9 cellular contexts compared by ENCODE assay signal in genomic region chr15:90214553-90215205, GRCh38. TPM values are rescaled to one million over a fixed set of nuclear protein-coding genes. Genes with fewer than 3 reads are reported as not detected.
DNase-seq lines count a peak whose midpoint lies in the region; ATAC-seq, FAIRE-seq and TF ChIP-seq lines count a peak whose summit lies in the region.
"Had no signal": no experiment of that assay in that cellular context is flagged by ENCODE, and none has a peak within 500 bp of the region (broad histone marks: within the 10 kb centered on the region; RNA-seq: fewer than 3 reads in every experiment).

No MANE protein-coding gene starts in this region.

- 90% methylated on average over 7 of the region's 8 CpGs for WGBS in hepatocyte (ENCODE audit: low lambda C conversion rate, missing lambda C conversion rate)

- H3K9me2 ChIP-seq in hepatocyte (replicated peaks; ENCODE audit: insufficient read depth) = no peaks in the 10 kb centered on the region

- POLR2A ChIA-PET in A673 (lab: Charles Lee; ENCODE audit: low non-redundant PET) = interaction anchor here (0.7 kb wide), 1 partner anchor 626 kb away, joined by 9 read pairs; no protein-coding TSS in a partner anchor

- H3K36me3 ChIP-seq in A673 (ENCODE audit: insufficient read depth, low read length, poor library complexity, severe bottlenecking) (no peaks in the 10 kb centered on the region), hepatocyte (replicated peaks; ENCODE audit: insufficient read depth, low read depth) (no peaks in the 10 kb centered on the region)

- H3K27ac ChIP-seq in A673 (ENCODE audit: low read depth, low read length, poor library complexity, severe bottlenecking) (no peak overlapping the region), hepatocyte (peak overlapping the region; percentile 90)

- no peak overlapping the region for H2AFZ ChIP-seq in hepatocyte

- H3K4me2 ChIP-seq in hepatocyte = no peak overlapping the region

- H3K27me3 ChIP-seq in A673 (replicated peaks; ENCODE audit: insufficient read depth, low read depth, low read length, poor library complexity) (no peaks in the 10 kb centered on the region), hepatocyte (no peaks in the 10 kb centered on the region)

- peaks cover 31% of the 10 kb centered on the region for H3K4me1 ChIP-seq in A673 (ENCODE audit: insufficient read depth, low read length, poor library complexity, severe bottlenecking)
- H3K4me1 ChIP-seq in hepatocyte (ENCODE audit: insufficient read depth) = peaks cover 27% of the 10 kb centered on the region

- peaks cover 61% of the 10 kb centered on the region for H3K79me2 ChIP-seq in hepatocyte

- BruUV-seq in A673 (replicated peaks; lab: Mats Ljungman, UMichigan) = no TSS peak

- intact Hi-C loops in A673 (cut with micrococcal nuclease; ENCODE audit: unreplicated experiment) = no loop called here

- CTCF ChIA-PET in A673 (lab: Charles Lee) = interaction anchor here (0.6 to 0.7 kb wide), 3 partner anchors 10 to 27 kb away, joined by 3 to 4 read pairs (median 3); no protein-coding TSS in a partner anchor

- no peaks in the 10 kb centered on the region for H4K20me1 ChIP-seq in hepatocyte (ENCODE audit: insufficient read depth, poor library complexity, severe bottlenecking)

- TF ChIP-seq CTCF in A673 (conservative IDR thresholded peaks at IDR 0.05; ENCODE audit: low read depth, low read length) (peak; percentile 35; the same call in 1 of the 2 replicates), hepatocyte (IDR thresholded peaks at IDR 0.05; ENCODE audit: poor library complexity) (no peak)

- no peak for DNase-seq in A673 (ENCODE audit: low spot score)
- DNase-seq in GM18507 (ENCODE audit: extremely low spot score, insufficient read length, low read depth) = no peak
- DNase-seq in hepatocyte (ENCODE audit: low spot score) = peak; percentile 26
- DNase-seq in T1000 (lab: John Stamatoyannopoulos, UW) = no peak
- DNase-seq in anterior cingulate cortex (lab: John Stamatoyannopoulos, UW) = no peak
- DNase-seq in NCI-H2107 (lab: John Stamatoyannopoulos, UW) = no peak
- DNase-seq: foreskin melanocyte had no signal

- ATAC-seq in SK-N-SH treated with all-trans-retinoic acid at 6 μM for 48 hours (peak; percentile 40; the same call in 1 of the 3 replicates), GM18867 (IDR thresholded peaks at IDR 0.05; ENCODE audit: unreplicated experiment) (no peak)

- peak; percentile 5 for FAIRE-seq in GM18507 (lab: Jason Lieb, UNC)

- H3K9me3 ChIP-seq in A673 (ENCODE audit: low read depth, low read length, poor library complexity, severe bottlenecking) (no peaks in the 10 kb centered on the region), hepatocyte (ENCODE audit: low read depth) (no peaks in the 10 kb centered on the region)

- H3K4me3 ChIP-seq in A673 (ENCODE audit: low read depth, low read length, poor library complexity, severe bottlenecking) (no peak overlapping the region), hepatocyte (no peak overlapping the region)

TF ChIP-seq in SK-N-SH treated with all-trans-retinoic acid at 6 μM for 48 hours, 23 proteins besides CTCF, POLR2A, EP300 and RAD21:
- no peak for TF ChIP-seq ZC3H10 (CRISPR knock-in tag; IDR thresholded peaks at IDR 0.05)
- TF ChIP-seq POU6F1 (CRISPR knock-in tag; IDR thresholded peaks at IDR 0.05; ENCODE audit: borderline replicate concordance, low read depth) = no peak
- TF ChIP-seq ZFP30 (CRISPR knock-in tag; IDR thresholded peaks at IDR 0.05) = no peak
- TF ChIP-seq ZNF565 (CRISPR knock-in tag; conservative IDR thresholded peaks at IDR 0.05; ENCODE audit: low read depth) = no peak
- TF ChIP-seq CSDC2 (CRISPR knock-in tag; IDR thresholded peaks at IDR 0.05) = no peak
- no peak for TF ChIP-seq GLIS3 (CRISPR knock-in tag; IDR thresholded peaks at IDR 0.05)
- no peak for TF ChIP-seq ZNF70 (CRISPR knock-in tag; IDR thresholded peaks at IDR 0.05)
- TF ChIP-seq ZNF8 (CRISPR knock-in tag; IDR thresholded peaks at IDR 0.05) = no peak
- no peak for TF ChIP-seq CSRNP3 (CRISPR knock-in tag; IDR thresholded peaks at IDR 0.05)
- no peak for TF ChIP-seq PATZ1 (CRISPR knock-in tag; IDR thresholded peaks at IDR 0.05; ENCODE audit: borderline replicate concordance)
- no peak for TF ChIP-seq TCF4 (CRISPR knock-in tag; IDR thresholded peaks at IDR 0.05; ENCODE audit: borderline replicate concordance)
- TF ChIP-seq SNAI2 (CRISPR knock-in tag; IDR thresholded peaks at IDR 0.05) = no peak
- TF ChIP-seq OSR1 (CRISPR knock-in tag; IDR thresholded peaks at IDR 0.05) = no peak
- no peak for TF ChIP-seq ARNTL (CRISPR knock-in tag; IDR thresholded peaks at IDR 0.05; ENCODE audit: borderline replicate concordance, low read depth)
TF ChIP-seq in SK-N-SH treated with all-trans-retinoic acid at 6 μM for 48 hours: peak in this region for 0.

RNA-seq across cellular contexts. Expression of gene SEMA4B, which starts 13.5 kb away (rescaled TPM):
- 13.2 and 13.3 TPM in 2 replicates for total RNA-seq in A673 (2021)
- 19.2 and 27.8 TPM in 2 replicates for total RNA-seq in hepatocyte
- polyA plus RNA-seq in hepatocyte = 43.5 and 47.9 TPM in 2 replicates

RNA-seq across cellular contexts. Expression of gene CIB1, which starts 19.1 kb away (rescaled TPM):
- 39.7 and 41.9 TPM in 2 replicates for total RNA-seq in A673 (2021)
- total RNA-seq in hepatocyte = 49.6 and 53.3 TPM in 2 replicates
- polyA plus RNA-seq in hepatocyte = 161 and 163 TPM in 2 replicates

RNA-seq across cellular contexts. Expression of gene GDPGP1, which starts 19.3 kb away (rescaled TPM):
- total RNA-seq in A673 (2021) = 4.7 and 5.2 TPM in 2 replicates
- 5.1 and 6.8 TPM in 2 replicates for total RNA-seq in hepatocyte
- polyA plus RNA-seq in hepatocyte = 0.56 and 1.7 TPM in 2 replicates

RNA-seq across cellular contexts. Expression of gene TTLL13, which starts 34.7 kb away (rescaled TPM):
- total RNA-seq in A673 (2021) (0.33 TPM in 1 of 2 replicates, not detected in the other), hepatocyte (not detected in 2 replicates)
- polyA plus RNA-seq in hepatocyte = 0.27 TPM in 1 of 2 replicates, not detected in the other

RNA-seq across cellular contexts. Expression of gene NGRN, which starts 50.8 kb away (rescaled TPM):
- 125 and 135 TPM in 2 replicates for total RNA-seq in A673 (2021)
- total RNA-seq in hepatocyte = 62.3 and 65.9 TPM in 2 replicates
- polyA plus RNA-seq in hepatocyte = 60.0 and 60.2 TPM in 2 replicates
